Comparison of ENCODE assay signal across 1 cellular context in genomic region chr10:27099916-27100799, GRCh38.
TF ChIP-seq lines count a peak whose summit lies in the region.

Gene ANKRD26, minus strand, starts transcription at chr10:27100494. Its CDS starts 168 bp downstream, at chr10:27100326.

TF ChIP-seq in HEK293, 187 proteins besides CTCF, POLR2A, EP300 and RAD21 (continued from another document):
- TF ChIP-seq, protein P1, sequence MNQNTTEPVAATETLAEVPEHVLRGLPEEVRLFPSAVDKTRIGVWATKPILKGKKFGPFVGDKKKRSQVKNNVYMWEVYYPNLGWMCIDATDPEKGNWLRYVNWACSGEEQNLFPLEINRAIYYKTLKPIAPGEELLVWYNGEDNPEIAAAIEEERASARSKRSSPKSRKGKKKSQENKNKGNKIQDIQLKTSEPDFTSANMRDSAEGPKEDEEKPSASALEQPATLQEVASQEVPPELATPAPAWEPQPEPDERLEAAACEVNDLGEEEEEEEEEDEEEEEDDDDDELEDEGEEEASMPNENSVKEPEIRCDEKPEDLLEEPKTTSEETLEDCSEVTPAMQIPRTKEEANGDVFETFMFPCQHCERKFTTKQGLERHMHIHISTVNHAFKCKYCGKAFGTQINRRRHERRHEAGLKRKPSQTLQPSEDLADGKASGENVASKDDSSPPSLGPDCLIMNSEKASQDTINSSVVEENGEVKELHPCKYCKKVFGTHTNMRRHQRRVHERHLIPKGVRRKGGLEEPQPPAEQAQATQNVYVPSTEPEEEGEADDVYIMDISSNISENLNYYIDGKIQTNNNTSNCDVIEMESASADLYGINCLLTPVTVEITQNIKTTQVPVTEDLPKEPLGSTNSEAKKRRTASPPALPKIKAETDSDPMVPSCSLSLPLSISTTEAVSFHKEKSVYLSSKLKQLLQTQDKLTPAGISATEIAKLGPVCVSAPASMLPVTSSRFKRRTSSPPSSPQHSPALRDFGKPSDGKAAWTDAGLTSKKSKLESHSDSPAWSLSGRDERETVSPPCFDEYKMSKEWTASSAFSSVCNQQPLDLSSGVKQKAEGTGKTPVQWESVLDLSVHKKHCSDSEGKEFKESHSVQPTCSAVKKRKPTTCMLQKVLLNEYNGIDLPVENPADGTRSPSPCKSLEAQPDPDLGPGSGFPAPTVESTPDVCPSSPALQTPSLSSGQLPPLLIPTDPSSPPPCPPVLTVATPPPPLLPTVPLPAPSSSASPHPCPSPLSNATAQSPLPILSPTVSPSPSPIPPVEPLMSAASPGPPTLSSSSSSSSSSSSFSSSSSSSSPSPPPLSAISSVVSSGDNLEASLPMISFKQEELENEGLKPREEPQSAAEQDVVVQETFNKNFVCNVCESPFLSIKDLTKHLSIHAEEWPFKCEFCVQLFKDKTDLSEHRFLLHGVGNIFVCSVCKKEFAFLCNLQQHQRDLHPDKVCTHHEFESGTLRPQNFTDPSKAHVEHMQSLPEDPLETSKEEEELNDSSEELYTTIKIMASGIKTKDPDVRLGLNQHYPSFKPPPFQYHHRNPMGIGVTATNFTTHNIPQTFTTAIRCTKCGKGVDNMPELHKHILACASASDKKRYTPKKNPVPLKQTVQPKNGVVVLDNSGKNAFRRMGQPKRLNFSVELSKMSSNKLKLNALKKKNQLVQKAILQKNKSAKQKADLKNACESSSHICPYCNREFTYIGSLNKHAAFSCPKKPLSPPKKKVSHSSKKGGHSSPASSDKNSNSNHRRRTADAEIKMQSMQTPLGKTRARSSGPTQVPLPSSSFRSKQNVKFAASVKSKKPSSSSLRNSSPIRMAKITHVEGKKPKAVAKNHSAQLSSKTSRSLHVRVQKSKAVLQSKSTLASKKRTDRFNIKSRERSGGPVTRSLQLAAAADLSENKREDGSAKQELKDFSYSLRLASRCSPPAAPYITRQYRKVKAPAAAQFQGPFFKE (tag by site-specific recombination; IDR thresholded peaks at IDR 0.05; ENCODE audit: borderline replicate concordance): no peak
- no peak for TF ChIP-seq ZNF302 (tag by site-specific recombination; IDR thresholded peaks at IDR 0.05; ENCODE audit: low read depth)
- no peak for TF ChIP-seq KLF16 (tag by site-specific recombination; IDR thresholded peaks at IDR 0.05)
- no peak for TF ChIP-seq MYNN (tag by site-specific recombination; IDR thresholded peaks at IDR 0.05; ENCODE audit: borderline replicate concordance)
- no peak for TF ChIP-seq ZBTB48 (tag by site-specific recombination; IDR thresholded peaks at IDR 0.05)
